Comparison of ENCODE assay signal across 8 cellular contexts in the genomic region with DNA sequence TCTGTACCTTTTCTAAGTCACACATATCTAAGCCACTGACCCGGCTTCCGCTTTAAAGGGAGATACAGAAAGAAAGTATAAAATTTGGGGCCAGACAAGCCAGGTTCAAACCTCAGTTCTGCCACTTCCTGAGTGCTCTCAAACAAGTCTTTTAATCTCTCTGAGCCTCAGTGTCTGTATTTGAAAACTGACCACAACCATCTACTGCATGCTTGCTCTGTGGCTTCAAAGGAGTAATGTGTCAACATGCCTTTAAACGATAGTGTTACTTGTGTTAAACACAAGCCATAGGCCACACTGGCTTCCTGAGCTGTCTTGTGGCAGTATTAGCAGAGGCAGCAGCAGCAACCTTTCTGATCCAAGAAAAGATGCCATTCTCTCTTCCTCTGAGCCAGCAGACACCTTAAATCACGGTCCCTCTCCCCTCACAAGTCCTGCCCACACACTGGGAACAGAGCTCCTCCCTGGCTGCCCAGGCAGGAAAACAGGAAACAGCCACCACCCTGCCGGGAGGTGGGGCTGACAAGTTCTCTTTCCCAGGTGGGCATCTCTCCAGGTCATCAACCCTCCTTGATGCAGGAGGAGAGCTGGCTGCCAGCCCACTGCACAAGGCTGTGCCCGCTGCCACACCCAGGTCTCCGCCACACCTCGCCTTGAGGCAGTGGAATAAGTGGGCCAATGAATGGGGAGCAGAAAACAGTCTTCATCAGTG. TPM values are rescaled to one million over a fixed set of nuclear protein-coding genes. Genes with fewer than 3 reads are reported as not detected.
DNase-seq lines count a peak whose midpoint lies in the region; ATAC-seq lines count a peak whose summit lies in the region.

No MANE protein-coding gene starts in this region.

- H3K4me3 Mint-ChIP-seq in activated naive CD4-positive, alpha-beta T cell treated with anti-CD3 and anti-CD28 coated beads for 36 hours, result no peak overlapping the region
- peak overlapping the region; percentile 21 for H3K4me3 Mint-ChIP-seq in T-helper 1 cell treated with Interleukin-12 subunit alpha and Interleukin-12 subunit beta and Interleukin-4 antibody, amounts not matched to agents 30 μg/mL and 1 μg/mL, for 36 hours

- peak; percentile 21 for DNase-seq in activated naive CD4-positive, alpha-beta T cell treated with Interleukin-2 at 50 U/mL for 16 hours
- no peak for DNase-seq in activated naive CD4-positive, alpha-beta T cell treated with anti-CD3 and anti-CD28 coated beads for 36 hours
- DNase-seq in middle frontal gyrus (ENCODE audit: extremely low spot score, low spot score) (no peak), NOMO-1 treated with dmso at 0.1 percent for 144 hours (lab: John Stamatoyannopoulos, UW; ENCODE audit: unreplicated experiment) (no peak)

- H3K4me1 Mint-ChIP-seq in activated naive CD4-positive, alpha-beta T cell treated with anti-CD3 and anti-CD28 coated beads for 36 hours (ENCODE audit: low read depth), result peaks cover 13% of the 10 kb centered on the region
- H3K4me1 Mint-ChIP-seq in T-helper 1 cell treated with Interleukin-12 subunit alpha and Interleukin-12 subunit beta and Interleukin-4 antibody, amounts not matched to agents 30 μg/mL and 1 μg/mL, for 36 hours (ENCODE audit: low read depth), result peaks cover 17% of the 10 kb centered on the region

- CTCF ChIA-PET in activated naive CD4-positive, alpha-beta T cell treated with anti-CD3 and anti-CD28 coated beads for 36 hours (lab: Charles Lee), result no interaction called here

- no peak overlapping the region for H3K4me3 ChIP-seq in skin epidermis

- H3K27ac Mint-ChIP-seq in activated naive CD4-positive, alpha-beta T cell treated with anti-CD3 and anti-CD28 coated beads for 36 hours, result no peak overlapping the region
- H3K27ac Mint-ChIP-seq in T-helper 1 cell treated with Interleukin-12 subunit alpha and Interleukin-12 subunit beta and Interleukin-4 antibody, amounts not matched to agents 30 μg/mL and 1 μg/mL, for 36 hours, result peak overlapping the region; percentile 36

- H3K9me3 Mint-ChIP-seq in activated naive CD4-positive, alpha-beta T cell treated with anti-CD3 and anti-CD28 coated beads for 36 hours, result no peaks in the 10 kb centered on the region
- H3K9me3 Mint-ChIP-seq in T-helper 1 cell treated with Interleukin-12 subunit alpha and Interleukin-12 subunit beta and Interleukin-4 antibody, amounts not matched to agents 30 μg/mL and 1 μg/mL, for 36 hours, result no peaks in the 10 kb centered on the region

- intact Hi-C loops in activated naive CD4-positive, alpha-beta T cell treated with anti-CD3 and anti-CD28 coated beads for 36 hours (cut with micrococcal nuclease), result no loop called here

- ATAC-seq in esophagus mucosa, result peak; percentile 93
- ATAC-seq in GM18520 (IDR thresholded peaks at IDR 0.05; ENCODE audit: unreplicated experiment), result no peak

- H3K27me3 Mint-ChIP-seq in activated naive CD4-positive, alpha-beta T cell treated with anti-CD3 and anti-CD28 coated beads for 36 hours (ENCODE audit: low read depth), result no peaks in the 10 kb centered on the region
- peaks cover 5% of the 10 kb centered on the region for H3K27me3 Mint-ChIP-seq in T-helper 1 cell treated with Interleukin-12 subunit alpha and Interleukin-12 subunit beta and Interleukin-4 antibody, amounts not matched to agents 30 μg/mL and 1 μg/mL, for 36 hours (ENCODE audit: low read depth)

- no peaks in the 10 kb centered on the region for H3K36me3 Mint-ChIP-seq in activated naive CD4-positive, alpha-beta T cell treated with anti-CD3 and anti-CD28 coated beads for 36 hours (ENCODE audit: low read depth)
- no peaks in the 10 kb centered on the region for H3K36me3 Mint-ChIP-seq in T-helper 1 cell treated with Interleukin-12 subunit alpha and Interleukin-12 subunit beta and Interleukin-4 antibody, amounts not matched to agents 30 μg/mL and 1 μg/mL, for 36 hours (ENCODE audit: low read depth)

- peak overlapping the region in 19 of 21 experiments; percentile 17 to 92 (median 60) for H3K27ac ChIP-seq in skin epidermis

RNA-seq across cellular contexts. Expression of a gene that starts 10.7 kb away (rescaled TPM):
- 1 to 10 TPM; 2.1 to 2.3 TPM for total RNA-seq in activated naive CD4-positive, alpha-beta T cell treated with anti-CD3 and anti-CD28 coated beads for 36 hours
- total RNA-seq in esophagus mucosa, result 5.4 TPM

RNA-seq across cellular contexts. Expression of a gene that starts 44.0 kb away (rescaled TPM):
- total RNA-seq in activated naive CD4-positive, alpha-beta T cell treated with anti-CD3 and anti-CD28 coated beads for 36 hours, result not detected
- not detected for total RNA-seq in esophagus mucosa
